7 cellular contexts compared by ENCODE assay signal in genomic region chr2:134706587-134707329, GRCh38. TPM values are rescaled to one million over a fixed set of nuclear protein-coding genes. Genes with fewer than 3 reads are reported as not detected.
A peak's percentile ranks its signal among the peaks of the same experiment; 100 is the strongest.
DNase-seq lines count a peak whose midpoint lies in the region; ATAC-seq and TF ChIP-seq lines count a peak whose summit lies in the region.

No MANE protein-coding gene starts in this region.

- peak overlapping the region; percentile 2 for H3K27ac Mint-ChIP-seq in neural progenitor cell

- H3K27ac ChIP-seq in neural progenitor cell: no peak overlapping the region

- H3K36me3 Mint-ChIP-seq in neural progenitor cell: no peaks in the 10 kb centered on the region

- H3K4me2 ChIP-seq in neural progenitor cell: peak overlapping the region; percentile 37

- no peak overlapping the region for H3K4me3 ChIP-seq in NB4 (ENCODE audit: low read depth, low read length)
- no peak overlapping the region for H3K4me3 ChIP-seq in neural progenitor cell

- H3K27me3 Mint-ChIP-seq in neural progenitor cell (ENCODE audit: insufficient read depth, low read depth): peaks cover 4% of the 10 kb centered on the region

- no peaks in the 10 kb centered on the region for H3K79me2 ChIP-seq in neural progenitor cell (ENCODE audit: low read depth)

- DNase-seq in ELR (ENCODE audit: low read depth) (peak; percentile 79), NB4 (ENCODE audit: low read depth) (peak; percentile 36), dermis blood vessel endothelial cell (peak; percentile 64), neural progenitor cell (ENCODE audit: low spot score) (no peak), NCI-H1092 treated with DMSO at 0.1 percent for 48 hours (lab: John Stamatoyannopoulos, UW) (no peak), CD1c-positive myeloid dendritic cell (ENCODE audit: extremely low spot score) (no peak)

- ATAC-seq in GM19351 (IDR thresholded peaks at IDR 0.05; ENCODE audit: unreplicated experiment): no peak

- TF ChIP-seq CTCF in NB4 (IDR thresholded peaks at IDR 0.05; ENCODE audit: low read depth, low read length): no peak
- TF ChIP-seq CTCF in neural progenitor cell (IDR thresholded peaks at IDR 0.05): no peak

- peaks cover 12% of the 10 kb centered on the region for H3K4me1 ChIP-seq in neural progenitor cell

- no peaks in the 10 kb centered on the region for H3K9me3 ChIP-seq in neural progenitor cell (ENCODE audit: low read depth)

- H3K4me1 Mint-ChIP-seq in neural progenitor cell: peaks cover 12% of the 10 kb centered on the region

- no peak overlapping the region for H3K9ac ChIP-seq in neural progenitor cell

- no peak overlapping the region for H3K4me3 Mint-ChIP-seq in neural progenitor cell

- no peaks in the 10 kb centered on the region for H3K36me3 ChIP-seq in neural progenitor cell

- peak overlapping the region; percentile 82 for H2AFZ ChIP-seq in neural progenitor cell (replicated peaks)

- no peaks in the 10 kb centered on the region for H3F3A ChIP-seq in neural progenitor cell (ENCODE audit: low read depth)

- no peaks in the 10 kb centered on the region for H3K27me3 ChIP-seq in neural progenitor cell

- TF ChIP-seq POLR2A in NB4 (IDR thresholded peaks at IDR 0.05; ENCODE audit: extremely low read depth, insufficient read length): no peak

- H4K20me1 ChIP-seq in neural progenitor cell (ENCODE audit: low read depth): no peaks in the 10 kb centered on the region

- no peaks in the 10 kb centered on the region for H3K9me3 Mint-ChIP-seq in neural progenitor cell

RNA-seq across cellular contexts. Expression of gene TMEM163, which starts 12.0 kb away (rescaled TPM):
- total RNA-seq in dermis blood vessel endothelial cell (0.09 and 0.34 TPM in 2 replicates), neural progenitor cell (ENCODE audit: low replicate concordance) (0.95 and 1.2 TPM in 2 replicates)

Comparison
In these comparisons a context has a peak if more than half of its experiments do, and no peak if none do; other contexts are left out.
1. DNase-seq: peak in ELR (single experiment), NB4 (single experiment) and dermis blood vessel endothelial cell (single experiment); none in neural progenitor cell (single experiment), NCI-H1092 treated with DMSO at 0.1 percent for 48 hours (single experiment) and CD1c-positive myeloid dendritic cell (single experiment).